ENCODE assay signal across 15 cellular contexts in genomic region chr2:3041841-3042600, GRCh38.
A peak's percentile ranks its signal among the peaks of the same experiment; 100 is the strongest.
DNase-seq lines count a peak whose midpoint lies in the region; ATAC-seq, FAIRE-seq and TF ChIP-seq lines count a peak whose summit lies in the region.
"Had no signal": no experiment of that assay in that cellular context is flagged by ENCODE, and none has a peak within 500 bp of the region (broad histone marks: within the 10 kb centered on the region; RNA-seq: fewer than 3 reads in every experiment).

No MANE protein-coding gene starts in this region.

- H3K36me3 Mint-ChIP-seq in WTC11 = no peaks in the 10 kb centered on the region
- H3K36me3 Mint-ChIP-seq: natural killer cell; stimulated activated memory B cell treated with anti-CD40 and anti-IgM and Interleukin-4, amounts not matched to agents 10 μg/mL and 1 μg/mL and 100 μg/mL, for 72 hours had no signal

- no peak for FAIRE-seq in D721Med (lab: Jason Lieb, UNC)
- FAIRE-seq: H1 had no signal

- H3K9me3 Mint-ChIP-seq in WTC11 = peaks cover 6% of the 10 kb centered on the region; the same call in 1 of the 2 replicates
- H3K9me3 Mint-ChIP-seq: natural killer cell; stimulated activated memory B cell treated with anti-CD40 and anti-IgM and Interleukin-4, amounts not matched to agents 10 μg/mL and 1 μg/mL and 100 μg/mL, for 72 hours had no signal

- ATAC-seq in GM19397 (IDR thresholded peaks at IDR 0.05; ENCODE audit: unreplicated experiment) (no peak), WTC11 (no peak)
- ATAC-seq: right lobe of liver had no signal

- no peak overlapping the region for H3K4me3 ChIP-seq in choroid plexus epithelial cell (ENCODE audit: low read depth, low read length)
- H3K4me3 ChIP-seq: right lobe of liver had no signal

- H3K27me3 Mint-ChIP-seq in WTC11 (ENCODE audit: low read depth) = no peaks in the 10 kb centered on the region; the same call in 1 of the 2 replicates

- no peak for TF ChIP-seq CTCF in D721Med (IDR thresholded peaks at IDR 0.05; ENCODE audit: insufficient read depth, missing control alignments)
- no peak for TF ChIP-seq CTCF in choroid plexus epithelial cell (conservative IDR thresholded peaks at IDR 0.05; ENCODE audit: low read depth, low read length)
- no peak for TF ChIP-seq CTCF in WTC11 (IDR thresholded peaks at IDR 0.05)

- CTCF ChIA-PET in WTC11 (lab: Charles Lee) = no interaction called here

- no peaks in the 10 kb centered on the region for H3K4me1 Mint-ChIP-seq in WTC11
- H3K4me1 Mint-ChIP-seq: natural killer cell; stimulated activated memory B cell treated with anti-CD40 and anti-IgM and Interleukin-4, amounts not matched to agents 10 μg/mL and 1 μg/mL and 100 μg/mL, for 72 hours had no signal

- no peak overlapping the region for H3K27ac Mint-ChIP-seq in WTC11
- H3K27ac Mint-ChIP-seq: natural killer cell; stimulated activated memory B cell treated with anti-CD40 and anti-IgM and Interleukin-4, amounts not matched to agents 10 μg/mL and 1 μg/mL and 100 μg/mL, for 72 hours had no signal

- DNase-seq in D721Med (ENCODE audit: insufficient read length, low spot score) (peak; percentile 52), NCI-H526 (lab: John Stamatoyannopoulos, UW) (peak; percentile 13 to 72), choroid plexus epithelial cell (ENCODE audit: low read depth) (peak; percentile 11), myocyte (ENCODE audit: low read depth) (peak; percentile 56), DMS79 treated with DMSO at 0.1 percent for 48 hours (lab: John Stamatoyannopoulos, UW) (no peak), NCI-H1436 treated with DMSO at 0.1 percent for 48 hours (lab: John Stamatoyannopoulos, UW) (no peak), WTC11 (ENCODE audit: low spot score) (no peak)
- DNase-seq: activated effector memory CD4-positive, alpha-beta T cell treated with Interleukin-2 at 50 U/mL for 16 hours; natural killer cell; OCI-M1; SW 1271 had no signal

- no peak overlapping the region for H3K4me3 Mint-ChIP-seq in WTC11
- H3K4me3 Mint-ChIP-seq: natural killer cell; stimulated activated memory B cell treated with anti-CD40 and anti-IgM and Interleukin-4, amounts not matched to agents 10 μg/mL and 1 μg/mL and 100 μg/mL, for 72 hours had no signal

- POLR2A ChIA-PET in WTC11 (lab: Charles Lee) = no interaction called here

TF ChIP-seq in WTC11, 78 proteins besides CTCF, POLR2A, EP300 and RAD21:
- TF ChIP-seq NR1H2 (CRISPR knock-in tag; IDR thresholded peaks at IDR 0.05) (no peak), ZNF263 (CRISPR knock-in tag; IDR thresholded peaks at IDR 0.05; ENCODE audit: low read depth) (no peak), PREB (CRISPR knock-in tag; IDR thresholded peaks at IDR 0.05; ENCODE audit: borderline replicate concordance) (no peak), MYBL2 (CRISPR knock-in tag; IDR thresholded peaks at IDR 0.05) (no peak), ERG (CRISPR knock-in tag; IDR thresholded peaks at IDR 0.05) (no peak), ZNF138 (CRISPR knock-in tag; conservative IDR thresholded peaks at IDR 0.05) (no peak), OVOL2 (CRISPR knock-in tag; IDR thresholded peaks at IDR 0.05; ENCODE audit: borderline replicate concordance) (no peak), JUN (CRISPR knock-in tag; IDR thresholded peaks at IDR 0.05) (no peak), ZNF317 (CRISPR knock-in tag; IDR thresholded peaks at IDR 0.05; ENCODE audit: borderline replicate concordance, low read depth) (no peak), CDX4 (CRISPR knock-in tag; IDR thresholded peaks at IDR 0.05; ENCODE audit: borderline replicate concordance) (no peak), SMAD4 (CRISPR knock-in tag; IDR thresholded peaks at IDR 0.05) (no peak)

Comparison
In these comparisons a context has a peak if more than half of its experiments do, and no peak if none do; other contexts are left out.
1. DNase-seq: peak in D721Med (single experiment), NCI-H526 (2 of 2), choroid plexus epithelial cell (single experiment) and myocyte (single experiment); none in DMS79 treated with DMSO at 0.1 percent for 48 hours (single experiment), NCI-H1436 treated with DMSO at 0.1 percent for 48 hours (single experiment) and WTC11 (single experiment).